Comparison of ENCODE assay signal across 19 cellular contexts in genomic region chr18:23772327-23772920, GRCh38.
DNase-seq lines count a peak whose midpoint lies in the region; ATAC-seq and TF ChIP-seq lines count a peak whose summit lies in the region.
"Had no signal": no experiment of that assay in that cellular context is flagged by ENCODE, and none has a peak within 500 bp of the region (broad histone marks: within the 10 kb centered on the region; RNA-seq: fewer than 3 reads in every experiment).

No MANE protein-coding gene starts in this region.

- H3K9ac ChIP-seq in mammary epithelial cell (ENCODE audit: insufficient read depth, low read length) = no peak overlapping the region
- H3K9ac ChIP-seq: BLaER1, GM23248 had no signal

- H3K27ac ChIP-seq in mammary epithelial cell (ENCODE audit: insufficient read depth, low read depth, low read length) = no peak overlapping the region
- H3K27ac ChIP-seq in breast epithelium = no peak overlapping the region
- H3K27ac ChIP-seq: A549, BLaER1, C4-2B, GM23248 had no signal

- in situ Hi-C loops in mammary epithelial cell (cut with MboI; ENCODE audit: low sequenced_read_pairs in 2 of 2) = no loop called here

- no peak for TF ChIP-seq POLR2A in breast epithelium (IDR thresholded peaks at IDR 0.05)

- H3K4me3 ChIP-seq in mammary epithelial cell (replicated peaks in 1 of 3; ENCODE audit: insufficient read depth in 1 of 3, low read depth in 2 of 3, low read length in 3 of 3) (no peak overlapping the region), breast epithelium (no peak overlapping the region)
- H3K4me3 ChIP-seq: A549, BLaER1, GM23248 had no signal

- peak overlapping the region; percentile 9 for H3K4me2 ChIP-seq in mammary epithelial cell (ENCODE audit: insufficient read depth, low read depth, low read length)
- H3K4me2 ChIP-seq: A549, BLaER1 had no signal

- no peak for ATAC-seq in HG02678 (IDR thresholded peaks at IDR 0.05; ENCODE audit: unreplicated experiment)
- ATAC-seq: A549; CD8-positive, alpha-beta T cell had no signal

- H2AFZ ChIP-seq in mammary epithelial cell (ENCODE audit: low read depth, low read length) = peak overlapping the region; percentile 69
- H2AFZ ChIP-seq: GM23248 had no signal

- TF ChIP-seq CTCF in mammary epithelial cell (conservative IDR thresholded peaks at IDR 0.05 in 1 of 2, IDR thresholded peaks at IDR 0.05 in 1 of 2; ENCODE audit: extremely low read depth in 1 of 2, insufficient read depth in 1 of 2, low read depth in 1 of 2, low read length in 2 of 2) (no peak), breast epithelium (IDR thresholded peaks at IDR 0.05) (no peak)

- intact Hi-C loops in mammary epithelial cell (cut with micrococcal nuclease) = no loop called here
- intact Hi-C loops in breast epithelium (cut with DNase I; ENCODE audit: low total_unique reads) = no loop called here

- H4K20me1 ChIP-seq in mammary epithelial cell (ENCODE audit: insufficient read depth, low read length) = no peaks in the 10 kb centered on the region
- H4K20me1 ChIP-seq: BLaER1 had no signal

- CTCF ChIA-PET in mammary epithelial cell (lab: Charles Lee; ENCODE audit: low non-redundant PET) = no interaction called here

- H3K9me3 ChIP-seq in mammary epithelial cell (replicated peaks; ENCODE audit: insufficient read depth, low read length) (no peaks in the 10 kb centered on the region), breast epithelium (no peaks in the 10 kb centered on the region)
- H3K9me3 ChIP-seq: A549, Caco-2 had no signal

- H3K27me3 ChIP-seq in mammary epithelial cell (ENCODE audit: insufficient read depth, low read length) (no peaks in the 10 kb centered on the region), breast epithelium (no peaks in the 10 kb centered on the region)
- H3K27me3 ChIP-seq: BLaER1 had no signal

- 63% methylated on average over 3 of the region's 3 CpGs for WGBS in mammary epithelial cell (ENCODE audit: low coverage, missing lambda C conversion rate)

- BruUV-seq in mammary epithelial cell (replicated peaks; lab: Mats Ljungman, UMichigan) = no TSS peak

- H3K4me1 ChIP-seq in mammary epithelial cell (ENCODE audit: insufficient read depth, low read length) = no peaks in the 10 kb centered on the region
- no peaks in the 10 kb centered on the region for H3K4me1 ChIP-seq in breast epithelium
- H3K4me1 ChIP-seq: A549, BLaER1, Caco-2 had no signal

- H3K79me2 ChIP-seq in mammary epithelial cell (ENCODE audit: insufficient read depth, low read length) = no peaks in the 10 kb centered on the region

- DNase-seq in mammary epithelial cell = no peak
- no peak for DNase-seq in breast epithelium (ENCODE audit: low spot score in 2 of 2)
- peak; percentile 28 for DNase-seq in RPMI7951 (ENCODE audit: low read depth)
- peak; percentile 71 for DNase-seq in foreskin melanocyte
- no peak for DNase-seq in stimulated activated naive CD4-positive, alpha-beta T cell (lab: John Stamatoyannopoulos, UW)
- no peak for DNase-seq in NCI-H1105 treated with DMSO at 0.1 percent for 48 hours (lab: John Stamatoyannopoulos, UW)
- DNase-seq: 8988T; Caco-2; CD4-positive, CD25-positive, alpha-beta regulatory T cell; CD8-positive, alpha-beta T cell; DMS153; DND-41; GM23248; H7; HCEC 1CT had no signal

- dilution Hi-C loops in mammary epithelial cell (cut with HindIII; ENCODE audit: low sequenced_read_pairs) = no loop called here

- H3K36me3 ChIP-seq in mammary epithelial cell (ENCODE audit: insufficient read depth, low read length) (no peaks in the 10 kb centered on the region), breast epithelium (no peaks in the 10 kb centered on the region)
- H3K36me3 ChIP-seq: BLaER1 had no signal

Comparison
In these comparisons a context has a peak if more than half of its experiments do, and no peak if none do; other contexts are left out.
1. DNase-seq: peak in RPMI7951 (single experiment) and foreskin melanocyte (single experiment); none in mammary epithelial cell (single experiment), breast epithelium (0 of 2), stimulated activated naive CD4-positive, alpha-beta T cell (0 of 6) and NCI-H1105 treated with DMSO at 0.1 percent for 48 hours (single experiment).